In the genomic region with DNA sequence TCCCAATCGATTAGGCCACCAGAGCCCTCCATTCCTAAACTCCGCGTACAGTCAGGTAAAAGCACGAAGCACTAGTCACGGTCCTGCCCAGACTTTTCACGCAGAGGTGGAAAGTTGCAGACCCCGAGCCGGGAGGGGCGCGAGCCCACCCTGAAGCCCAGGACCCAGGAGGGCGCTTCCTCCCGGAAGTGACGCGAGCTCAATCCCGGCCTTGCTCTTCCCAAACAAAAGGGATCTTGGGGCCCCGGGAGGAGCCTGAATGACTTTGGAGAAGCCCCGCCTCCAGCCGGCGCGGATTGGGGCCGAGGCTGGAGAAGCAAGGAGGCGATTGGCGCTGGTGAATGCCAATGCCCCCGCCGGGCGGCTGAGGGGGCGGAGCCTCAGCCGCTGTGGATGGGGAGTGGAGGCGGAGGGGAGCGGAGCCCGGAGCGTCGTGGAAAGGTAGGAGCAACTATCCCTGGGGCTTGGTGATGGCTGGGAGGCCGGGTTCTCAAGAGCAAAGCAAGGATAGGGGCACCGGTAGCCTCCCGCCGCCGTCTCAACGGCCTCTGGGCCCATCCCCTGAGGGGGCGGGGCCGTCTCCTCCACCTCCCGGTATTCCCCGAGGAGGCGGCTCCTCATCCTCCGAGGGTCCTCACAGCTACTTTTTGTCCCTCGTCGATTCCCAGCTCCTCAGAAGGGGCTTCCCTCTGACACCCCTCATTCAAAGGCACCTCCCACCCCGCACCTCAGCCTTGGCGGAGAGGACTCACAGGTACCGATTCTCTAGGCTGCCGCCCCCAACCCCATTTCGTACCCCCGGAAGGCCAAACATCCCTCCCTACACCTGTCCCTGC, we compare ENCODE assay signal across 8 cellular contexts. TPM values are rescaled to one million over a fixed set of nuclear protein-coding genes. Genes with fewer than 3 reads are reported as not detected.
A peak's percentile ranks its signal among the peaks of the same experiment; 100 is the strongest.
DNase-seq lines count a peak whose midpoint lies in the region; ATAC-seq, FAIRE-seq and TF ChIP-seq lines count a peak whose summit lies in the region.

A gene with protein sequence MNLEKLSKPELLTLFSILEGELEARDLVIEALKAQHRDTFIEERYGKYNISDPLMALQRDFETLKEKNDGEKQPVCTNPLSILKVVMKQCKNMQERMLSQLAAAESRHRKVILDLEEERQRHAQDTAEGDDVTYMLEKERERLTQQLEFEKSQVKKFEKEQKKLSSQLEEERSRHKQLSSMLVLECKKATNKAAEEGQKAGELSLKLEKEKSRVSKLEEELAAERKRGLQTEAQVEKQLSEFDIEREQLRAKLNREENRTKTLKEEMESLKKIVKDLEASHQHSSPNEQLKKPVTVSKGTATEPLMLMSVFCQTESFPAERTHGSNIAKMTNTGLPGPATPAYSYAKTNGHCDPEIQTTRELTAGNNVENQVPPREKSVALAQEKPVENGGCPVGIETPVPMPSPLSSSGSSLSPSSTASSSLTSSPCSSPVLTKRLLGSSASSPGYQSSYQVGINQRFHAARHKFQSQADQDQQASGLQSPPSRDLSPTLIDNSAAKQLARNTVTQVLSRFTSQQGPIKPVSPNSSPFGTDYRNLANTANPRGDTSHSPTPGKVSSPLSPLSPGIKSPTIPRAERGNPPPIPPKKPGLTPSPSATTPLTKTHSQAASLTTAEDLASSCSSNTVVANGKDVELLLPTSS (plus strand): TSS at position 383 of the 836 bp plus-strand sequence. CDS start 19,952 bp downstream, outside the sequence.

- H3K27me3 Mint-ChIP-seq in activated T-helper 17 cell treated with anti-CD3 and anti-CD28 coated beads, Interleukin-2, amount 50 U/mL, for 72 hours, result peaks cover 7% of the 10 kb centered on the region
- H3K27me3 Mint-ChIP-seq in naive thymus-derived CD8-positive, alpha-beta T cell, result peaks cover 11 to 27% (median 14%) of the 10 kb centered on the region in 5 donors
- peaks cover 0 to 1% of the 10 kb centered on the region in 2 donors for H3K27me3 Mint-ChIP-seq in stimulated activated naive B cell treated with anti-CD40 and anti-IgM and Interleukin-4, amounts not matched to agents 10 μg/mL and 1 μg/mL and 100 μg/mL, for 72 hours

- peak within 1 kb of the TSS; percentile 85 for H2AFZ ChIP-seq in fibroblast of lung (ENCODE audit: low read length)

- H3K36me3 ChIP-seq in fibroblast of lung (ENCODE audit: control insufficient read depth, insufficient read depth, low read length), result no peaks in the 10 kb centered on the region

- no peaks in the 10 kb centered on the region for H3K9me3 ChIP-seq in fibroblast of lung (ENCODE audit: control insufficient read depth, insufficient read depth, low read depth, low read length)

- peaks cover 49% of the 10 kb centered on the region for H3K79me2 ChIP-seq in fibroblast of lung (ENCODE audit: control insufficient read depth, insufficient read depth, low read length)

- peak within 1 kb of the TSS; percentile 70 to 100 (median 92) for H3K4me3 ChIP-seq in fibroblast of lung (replicated peaks in 1 of 4; ENCODE audit: control extremely low read depth in 1 of 4, insufficient read depth in 1 of 4, low read depth in 3 of 4, low read length in 4 of 4)

- peaks cover 14% of the 10 kb centered on the region for H3K4me1 ChIP-seq in fibroblast of lung (ENCODE audit: control insufficient read depth, extremely low read depth, insufficient read depth, low read length)

- peak within 1 kb of the TSS; percentile 81 for H3K27ac Mint-ChIP-seq in activated T-helper 17 cell treated with anti-CD3 and anti-CD28 coated beads, Interleukin-2, amount 50 U/mL, for 72 hours
- peak within 1 kb of the TSS in 9 of 10 donors; percentile 29 to 81 (median 63) for H3K27ac Mint-ChIP-seq in naive thymus-derived CD8-positive, alpha-beta T cell
- H3K27ac Mint-ChIP-seq in stimulated activated naive B cell treated with anti-CD40 and anti-IgM and Interleukin-4, amounts not matched to agents 10 μg/mL and 1 μg/mL and 100 μg/mL, for 72 hours, result peak within 1 kb of the TSS; percentile 90

- POLR2A ChIA-PET in naive thymus-derived CD8-positive, alpha-beta T cell (lab: Charles Lee), result interaction anchor here (1.6 kb wide), 1 partner anchor 222 kb away, joined by 4 read pairs; a partner anchor contains a TSS

- TF ChIP-seq CTCF in fibroblast of lung (conservative IDR thresholded peaks at IDR 0.05 in 1 of 2, IDR thresholded peaks at IDR 0.05 in 1 of 2; ENCODE audit: low read depth in 1 of 2, low read length in 2 of 2), result no peak

- no peaks in the 10 kb centered on the region for H3K27me3 ChIP-seq in fibroblast of lung (ENCODE audit: control insufficient read depth, insufficient read depth, low read length)

- in situ Hi-C loops in KBM-7 (cut with MboI; ENCODE audit: low pct_unique_long_range_greater_than_20kb, low sequenced_read_pairs), result loop anchor here (25.0 kb wide), 1 partner anchor 216 kb away; a partner anchor contains a TSS

- peak within 1 kb of the TSS; percentile 97 for H3K27ac ChIP-seq in fibroblast of lung (ENCODE audit: insufficient read depth, low read length)

- H4K20me1 ChIP-seq in fibroblast of lung (ENCODE audit: control insufficient read depth, extremely low read depth, insufficient read depth, low read length), result no peaks in the 10 kb centered on the region

- peaks cover 19% of the 10 kb centered on the region for H3K4me1 Mint-ChIP-seq in activated T-helper 17 cell treated with anti-CD3 and anti-CD28 coated beads, Interleukin-2, amount 50 U/mL, for 72 hours
- peaks cover 12 to 31% (median 22%) of the 10 kb centered on the region in 4 donors for H3K4me1 Mint-ChIP-seq in naive thymus-derived CD8-positive, alpha-beta T cell
- H3K4me1 Mint-ChIP-seq in stimulated activated naive B cell treated with anti-CD40 and anti-IgM and Interleukin-4, amounts not matched to agents 10 μg/mL and 1 μg/mL and 100 μg/mL, for 72 hours, result peaks cover 34 to 52% of the 10 kb centered on the region in 2 donors

- H3K4me2 ChIP-seq in fibroblast of lung (ENCODE audit: extremely low read depth, insufficient read depth, low read length), result peak within 1 kb of the TSS; percentile 98

- DNase-seq in DMS153 treated with DMSO at 0.1 percent for 48 hours (lab: John Stamatoyannopoulos, UW; ENCODE audit: unreplicated experiment), result peak; percentile 92
- peak; percentile 86 for DNase-seq in KBM-7
- DNase-seq in RCC 7860 (ENCODE audit: low spot score), result peak; percentile 83
- DNase-seq in fibroblast of lung (ENCODE audit: low read depth in 2 of 2), result peak; percentile 94 to 95
- peak; percentile 50 to 82 (median 70) for DNase-seq in naive thymus-derived CD8-positive, alpha-beta T cell
- DNase-seq in stimulated activated naive B cell treated with anti-CD40 and anti-IgM and Interleukin-4, amounts not matched to agents 10 μg/mL and 1 μg/mL and 100 μg/mL, for 72 hours, result peak; percentile 69

- H3K4me3 Mint-ChIP-seq in activated T-helper 17 cell treated with anti-CD3 and anti-CD28 coated beads, Interleukin-2, amount 50 U/mL, for 72 hours, result peak within 1 kb of the TSS; percentile 94
- H3K4me3 Mint-ChIP-seq in naive thymus-derived CD8-positive, alpha-beta T cell, result peak within 1 kb of the TSS; percentile 87 to 97 (median 94)
- peak within 1 kb of the TSS; percentile 96 to 99 for H3K4me3 Mint-ChIP-seq in stimulated activated naive B cell treated with anti-CD40 and anti-IgM and Interleukin-4, amounts not matched to agents 10 μg/mL and 1 μg/mL and 100 μg/mL, for 72 hours

- ATAC-seq in GM21723 (IDR thresholded peaks at IDR 0.05; ENCODE audit: unreplicated experiment), result peak; percentile 79
- peak; percentile 91 for ATAC-seq in activated T-helper 17 cell treated with anti-CD3 and anti-CD28 coated beads, Interleukin-2, amount 50 U/mL, for 72 hours (replicated peaks)
- ATAC-seq in naive thymus-derived CD8-positive, alpha-beta T cell, result peak; percentile 94 to 98
- peak; percentile 85 to 89 for ATAC-seq in stimulated activated naive B cell treated with anti-CD40 and anti-IgM and Interleukin-4, amounts not matched to agents 10 μg/mL and 1 μg/mL and 100 μg/mL, for 72 hours (replicated peaks)

- H3K36me3 Mint-ChIP-seq in activated T-helper 17 cell treated with anti-CD3 and anti-CD28 coated beads, Interleukin-2, amount 50 U/mL, for 72 hours (ENCODE audit: low read depth), result no peaks in the 10 kb centered on the region
- no peaks in the 10 kb centered on the region for H3K36me3 Mint-ChIP-seq in naive thymus-derived CD8-positive, alpha-beta T cell
- H3K36me3 Mint-ChIP-seq in stimulated activated naive B cell treated with anti-CD40 and anti-IgM and Interleukin-4, amounts not matched to agents 10 μg/mL and 1 μg/mL and 100 μg/mL, for 72 hours, result peaks cover 0 to 2% of the 10 kb centered on the region in 2 donors

- peak within 1 kb of the TSS; percentile 79 for H3K9ac ChIP-seq in fibroblast of lung (ENCODE audit: insufficient read depth, low read length)

- peak; percentile 75 for FAIRE-seq in RCC 7860 (lab: Jason Lieb, UNC)

- H3K9me3 Mint-ChIP-seq in activated T-helper 17 cell treated with anti-CD3 and anti-CD28 coated beads, Interleukin-2, amount 50 U/mL, for 72 hours, result no peaks in the 10 kb centered on the region
- no peaks in the 10 kb centered on the region for H3K9me3 Mint-ChIP-seq in naive thymus-derived CD8-positive, alpha-beta T cell
- H3K9me3 Mint-ChIP-seq in stimulated activated naive B cell treated with anti-CD40 and anti-IgM and Interleukin-4, amounts not matched to agents 10 μg/mL and 1 μg/mL and 100 μg/mL, for 72 hours, result no peaks in the 10 kb centered on the region

RNA-seq across cellular contexts. Expression of the gene that starts here (rescaled TPM):
- 1 to 10 TPM; 4.0 to 7.2 TPM for total RNA-seq in activated T-helper 17 cell treated with anti-CD3 and anti-CD28 coated beads, Interleukin-2, amount 50 U/mL, for 72 hours
- 11.0 and 18.5 TPM in 2 replicates for total RNA-seq in fibroblast of lung
- polyA plus RNA-seq in fibroblast of lung, result 23.4 and 26.8 TPM in 2 replicates
- 16.3 and 21.7 TPM in 2 replicates for polyA plus RNA-seq in fibroblast of lung (2012)
- polyA minus RNA-seq in fibroblast of lung (ENCODE audit: low replicate concordance), result 11.3 and 11.4 TPM in 2 replicates
- under 1 TPM; 0.55 to 0.96 TPM for total RNA-seq in naive thymus-derived CD8-positive, alpha-beta T cell
- under 1 TPM in 1 of 3 donors, not detected in 2; 0.46 TPM for polyA plus RNA-seq in naive thymus-derived CD8-positive, alpha-beta T cell

Comparison
In these comparisons a context has a peak if more than half of its experiments do, and no peak if none do; other contexts are left out.
1. Peak in every context shown above with its lines: DNase-seq, ATAC-seq, H3K4me3 ChIP-seq and H3K27ac ChIP-seq.
2. RNA of the gene that starts here (polyA plus RNA-seq): 16.3 to 26.8 TPM in fibroblast of lung; 0.46 TPM in naive thymus-derived CD8-positive, alpha-beta T cell; every median in the first group is over 10 times any median in the second.
3. Peak in DNase-seq and ATAC-seq in naive thymus-derived CD8-positive, alpha-beta T cell; RNA of the gene not detected or under 1 TPM.